In genomic region chr5:158899792-158900191, GRCh38 we compare ENCODE assay signal across 18 cellular contexts.
A peak's percentile ranks its signal among the peaks of the same experiment; 100 is the strongest.
DNase-seq lines count a peak whose midpoint lies in the region; ATAC-seq and TF ChIP-seq lines count a peak whose summit lies in the region.
"Had no signal": no experiment of that assay in that cellular context is flagged by ENCODE, and none has a peak within 500 bp of the region (broad histone marks: within the 10 kb centered on the region; RNA-seq: fewer than 3 reads in every experiment).

No MANE protein-coding gene starts in this region.

- TF ChIP-seq POLR2A in uterus (IDR thresholded peaks at IDR 0.05) = no peak
- no peak for TF ChIP-seq POLR2A in right lobe of liver (IDR thresholded peaks at IDR 0.05)

- peaks cover 39% of the 10 kb centered on the region for H3K36me3 Mint-ChIP-seq in osteocyte (ENCODE audit: unreplicated experiment)
- H3K36me3 Mint-ChIP-seq: T-cell had no signal

- H3K27me3 Mint-ChIP-seq in osteocyte (ENCODE audit: unreplicated experiment) = no peaks in the 10 kb centered on the region

- H3K4me1 Mint-ChIP-seq in osteocyte (ENCODE audit: unreplicated experiment) = peaks cover 24% of the 10 kb centered on the region

- intact Hi-C loops in Right ventricle myocardium superior (cut with DNase I) = no loop called here
- intact Hi-C loops in cardiac septum (cut with DNase I) = no loop called here
- intact Hi-C loops in left ventricle myocardium superior (cut with micrococcal nuclease) = no loop called here
- intact Hi-C loops in uterus (cut with DNase I; ENCODE audit: low total_unique reads) = no loop called here
- intact Hi-C loops in right lobe of liver (cut with DNase I) = no loop called here

- DNase-seq in Right ventricle myocardium superior (peak; percentile 63), cardiac septum (ENCODE audit: low spot score) (no peak), SJSA1 (ENCODE audit: low read depth in 1 of 2, low spot score in 2 of 2) (peak; percentile 50 to 67), left ventricle myocardium superior (peak; percentile 76), uterus (peak; percentile 57 to 72), osteocyte (ENCODE audit: extremely low spot score, unreplicated experiment) (no peak), right lobe of liver (no peak), HAP-1 (ENCODE audit: low spot score in 2 of 2) (no peak)
- DNase-seq: central memory CD4-positive, alpha-beta T cell; foreskin keratinocyte; H9; NCI-H2081; NCI-H69; spleen; stimulated activated naive CD4-positive, alpha-beta T cell treated with Interleukin-2 at 50 U/mL for 16 hours; T-cell had no signal

- H3K36me3 ChIP-seq in SJSA1 (no peaks in the 10 kb centered on the region), uterus (no peaks in the 10 kb centered on the region), right lobe of liver (no peaks in the 10 kb centered on the region), HAP-1 (replicated peaks) (no peaks in the 10 kb centered on the region)
- H3K36me3 ChIP-seq: spleen had no signal

- H3K27me3 ChIP-seq in SJSA1 (replicated peaks) (no peaks in the 10 kb centered on the region), uterus (no peaks in the 10 kb centered on the region), right lobe of liver (no peaks in the 10 kb centered on the region), HAP-1 (ENCODE audit: low read depth) (peaks cover 3% of the 10 kb centered on the region; the same call in 1 of the 2 replicates)
- H3K27me3 ChIP-seq: spleen had no signal

- H3K27ac ChIP-seq in SJSA1 (no peak overlapping the region), uterus (peak overlapping the region; percentile 40 to 65), right lobe of liver (no peak overlapping the region)
- H3K27ac ChIP-seq: A549, foreskin keratinocyte had no signal

- no peak overlapping the region for H3K4me3 Mint-ChIP-seq in osteocyte (ENCODE audit: unreplicated experiment)
- H3K4me3 Mint-ChIP-seq: H9, T-cell had no signal

- TF ChIP-seq CTCF in uterus (IDR thresholded peaks at IDR 0.05) (no peak), osteocyte (IDR thresholded peaks at IDR 0.05) (no peak), right lobe of liver (IDR thresholded peaks at IDR 0.05) (no peak)

- H3K27ac Mint-ChIP-seq in osteocyte (ENCODE audit: unreplicated experiment) = no peak overlapping the region
- H3K27ac Mint-ChIP-seq: H9, T-cell had no signal

- in situ Hi-C loops in HAP-1 (cut with MboI; ENCODE audit: low sequenced_read_pairs) = no loop called here

- H3K4me3 ChIP-seq in SJSA1 (no peak overlapping the region), uterus (no peak overlapping the region), right lobe of liver (no peak overlapping the region), HAP-1 (no peak overlapping the region)
- H3K4me3 ChIP-seq: A549, spleen had no signal

- H3K9me3 ChIP-seq in SJSA1 (replicated peaks) (no peaks in the 10 kb centered on the region), uterus (no peaks in the 10 kb centered on the region), right lobe of liver (no peaks in the 10 kb centered on the region), HAP-1 (no peaks in the 10 kb centered on the region)
- H3K9me3 ChIP-seq: A549, spleen had no signal

- ATAC-seq in Right ventricle myocardium superior (ENCODE audit: poor library complexity) (peak; percentile 70), left ventricle myocardium superior (peak; percentile 83), right lobe of liver (no peak)
- ATAC-seq: A549, foreskin keratinocyte, left lobe of liver, T-cell had no signal

- WGBS in right lobe of liver (ENCODE audit: insufficient coverage, low coverage, low lambda C conversion rate, missing lambda C conversion rate) = 72% methylated on average over 5 of the region's 9 CpGs

- H3K4me1 ChIP-seq in SJSA1 (replicated peaks) (peaks cover 24% of the 10 kb centered on the region), uterus (no peaks in the 10 kb centered on the region), right lobe of liver (no peaks in the 10 kb centered on the region), HAP-1 (peaks cover 27% of the 10 kb centered on the region)
- H3K4me1 ChIP-seq: foreskin keratinocyte had no signal

- H3K9me3 Mint-ChIP-seq in osteocyte (ENCODE audit: unreplicated experiment) = no peaks in the 10 kb centered on the region
- H3K9me3 Mint-ChIP-seq: H9, T-cell had no signal

Comparison
In these comparisons a context has a peak if more than half of its experiments do, and no peak if none do; other contexts are left out.
1. DNase-seq: peak in Right ventricle myocardium superior (single experiment), SJSA1 (2 of 2), left ventricle myocardium superior (single experiment) and uterus (2 of 2); none in cardiac septum (single experiment), osteocyte (single experiment), right lobe of liver (0 of 3) and HAP-1 (0 of 2).
2. ATAC-seq: peak in Right ventricle myocardium superior (single experiment) and left ventricle myocardium superior (single experiment); none in right lobe of liver (0 of 4).
3. H3K27ac ChIP-seq: peak in uterus (2 of 2); none in SJSA1 (single experiment) and right lobe of liver (0 of 3).